Comparison of ENCODE assay signal across 23 cellular contexts in the genomic region with DNA sequence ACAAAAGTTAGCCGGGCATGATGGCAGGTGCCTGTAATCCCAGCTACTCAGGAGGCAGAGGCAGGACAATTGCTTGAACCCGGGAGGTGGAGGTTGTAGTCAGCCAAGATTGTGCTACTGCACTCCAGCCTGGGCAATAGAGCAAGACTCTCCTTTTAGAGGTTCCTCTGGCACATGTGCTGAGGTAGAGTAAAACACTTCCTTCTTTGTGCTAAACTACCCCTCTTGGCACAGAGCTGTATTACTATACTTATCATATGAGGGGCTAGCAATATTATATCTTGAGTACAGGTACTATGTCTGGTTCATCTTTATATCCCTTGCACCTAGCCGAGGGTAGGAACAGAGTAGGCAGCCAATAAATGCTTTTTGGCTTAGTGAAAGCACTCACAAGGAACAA.
"Had no signal": no experiment of that assay in that cellular context is flagged by ENCODE, and none has a peak within 500 bp of the region (broad histone marks: within the 10 kb centered on the region; RNA-seq: fewer than 3 reads in every experiment).

No MANE protein-coding gene starts in this region.

- H3K4me1 ChIP-seq: foreskin keratinocyte, tibial artery had no signal

- H3K4me3 ChIP-seq: left lung, lung, tibial artery had no signal

- H3K9me3 ChIP-seq: tibial artery had no signal

- H3K27ac Mint-ChIP-seq: activated T-helper 1 cell treated with anti-CD3 and anti-CD28 coated beads, Interleukin-12 subunit alpha, Interleukin-12 subunit beta, Interleukin-2, Interleukin-4 antibody, amounts not matched to agents 30 ng/mL and 10 ng/mL and 1 ng/mL, durations not matched to agents 14 hours and 24 hours and 36 hours; brain; naive B cell; stimulated activated effector memory CD8-positive, alpha-beta T cell treated with anti-CD3 and anti-CD28 coated beads, Interleukin-12 subunit alpha, Interleukin-12 subunit beta, amount 100 ng/mL, for 72 hours had no signal

- H3K4me3 Mint-ChIP-seq: activated T-helper 1 cell treated with anti-CD3 and anti-CD28 coated beads, Interleukin-12 subunit alpha, Interleukin-12 subunit beta, Interleukin-2, Interleukin-4 antibody, amounts not matched to agents 30 ng/mL and 10 ng/mL and 1 ng/mL, durations not matched to agents 14 hours and 24 hours and 36 hours; brain; naive B cell; neural crest cell; stimulated activated effector memory CD8-positive, alpha-beta T cell treated with anti-CD3 and anti-CD28 coated beads, Interleukin-12 subunit alpha, Interleukin-12 subunit beta, amount 100 ng/mL, for 72 hours; stimulated activated naive CD8-positive, alpha-beta T cell treated with anti-CD3 and anti-CD28 coated beads, Interleukin-15, amount 100 ng/mL, for 72 hours had no signal

- H3K9me3 Mint-ChIP-seq: stimulated activated effector memory CD8-positive, alpha-beta T cell treated with anti-CD3 and anti-CD28 coated beads, Interleukin-12 subunit alpha, Interleukin-12 subunit beta, amount 100 ng/mL, for 72 hours had no signal

- ATAC-seq: foreskin keratinocyte; left lung; sciatic nerve; stimulated activated effector memory CD8-positive, alpha-beta T cell treated with anti-CD3 and anti-CD28 coated beads, Interleukin-12 subunit alpha, Interleukin-12 subunit beta, amount 100 ng/mL, for 72 hours; stimulated activated naive CD8-positive, alpha-beta T cell treated with anti-CD3 and anti-CD28 coated beads, Interleukin-15, amount 100 ng/mL, for 72 hours had no signal

- H3K27me3 ChIP-seq: foreskin keratinocyte, left lung, tibial artery had no signal

- H3K4me1 Mint-ChIP-seq: brain had no signal

- DNase-seq: activated CD4-positive, alpha-beta T cell treated with anti-CD3 and anti-CD28 coated beads, Interleukin-2, amount 50 U/mL, for 4 hours; activated CD4-positive, CD25-positive, alpha-beta regulatory T cell treated with anti-CD3 and anti-CD28 coated beads, Interleukin-2, amount 50 U/mL, for 72 hours; activated gamma-delta T cell; activated naive CD4-positive, alpha-beta T cell treated with anti-CD3 and anti-CD28 coated beads, Interleukin-2, amount 50 U/mL, for 16 hours; aorta; effector memory CD4-positive, alpha-beta T cell; foreskin keratinocyte; hippocampal formation; kidney glomerular epithelial cell; left lung; naive B cell; small intestine; stimulated activated CD4-positive, alpha-beta T cell treated with anti-CD3 and anti-CD28 coated beads, Interleukin-2, amount 100 ng/mL, for 24 hours; stimulated activated naive CD8-positive, alpha-beta T cell treated with anti-CD3 and anti-CD28 coated beads, Interleukin-15, amount 100 ng/mL, for 72 hours; tibial artery; WERI-Rb-1 had no signal

- H3K27ac ChIP-seq: foreskin keratinocyte, left lung, tibial artery, WERI-Rb-1 had no signal

- H3K27me3 Mint-ChIP-seq: naive B cell; stimulated activated naive CD8-positive, alpha-beta T cell treated with anti-CD3 and anti-CD28 coated beads, Interleukin-15, amount 100 ng/mL, for 72 hours had no signal

- FAIRE-seq: small intestine, urothelium cell line had no signal
